Comparison of ENCODE assay signal across 13 cellular contexts in the genomic region with DNA sequence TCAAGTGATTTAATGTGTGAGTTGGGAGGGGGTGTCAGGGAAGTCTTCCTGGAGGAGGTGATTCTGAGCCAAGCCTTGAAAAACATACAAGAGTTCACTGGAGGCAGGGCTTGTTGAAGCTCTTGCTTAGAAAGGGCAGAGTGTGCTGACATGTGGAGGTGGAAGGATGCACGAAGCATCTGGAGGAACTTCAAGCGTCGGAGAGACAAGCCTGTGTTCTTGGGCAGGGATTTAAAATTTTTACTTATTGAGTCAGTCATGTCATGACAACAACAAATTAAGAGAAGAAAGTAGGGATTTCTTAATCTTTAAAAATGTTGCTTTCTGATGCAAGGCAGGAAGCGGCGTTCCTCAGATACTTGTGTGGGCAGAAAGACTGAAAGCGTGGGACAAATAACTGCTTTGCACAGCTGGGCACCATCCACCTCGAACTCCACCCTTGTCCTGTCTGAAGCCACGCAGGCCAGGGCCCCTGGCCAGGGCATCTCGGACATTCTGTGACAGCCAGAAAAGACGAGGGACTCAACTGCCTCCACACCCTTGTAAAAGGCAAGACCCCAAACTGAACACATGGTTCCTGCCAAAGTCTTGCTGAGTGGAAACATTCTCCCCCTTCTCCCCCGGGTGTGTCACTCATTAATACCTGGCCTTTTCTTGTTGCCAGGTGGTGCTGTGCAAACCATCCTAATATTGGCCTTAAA. TPM values are rescaled to one million over a fixed set of nuclear protein-coding genes. Genes with fewer than 3 reads are reported as not detected.
DNase-seq lines count a peak whose midpoint lies in the region; ATAC-seq and TF ChIP-seq lines count a peak whose summit lies in the region.
"Had no signal": no experiment of that assay in that cellular context is flagged by ENCODE, and none has a peak within 500 bp of the region (broad histone marks: within the 10 kb centered on the region; RNA-seq: fewer than 3 reads in every experiment).

No MANE protein-coding gene starts in this region.

- no peaks in the 10 kb centered on the region for H3K9me3 ChIP-seq in gastrocnemius medialis

- peak overlapping the region; percentile 49 to 61 (median 58) for H3K27ac ChIP-seq in gastrocnemius medialis
- H3K27ac ChIP-seq: C4-2B had no signal

- H3K4me1 ChIP-seq in gastrocnemius medialis = peaks cover 0 to 7% of the 10 kb centered on the region in 2 donors

- H3K4me3 ChIP-seq in WI38 (ENCODE audit: low read depth, low read length) (peak overlapping the region; percentile 20; the same call in 1 of the 2 replicates), gastrocnemius medialis (no peak overlapping the region)

- no peaks in the 10 kb centered on the region for H3K36me3 ChIP-seq in gastrocnemius medialis

- DNase-seq in AG09319 (ENCODE audit: extremely low read depth, low read depth) (peak; percentile 95), foreskin melanocyte (peak; percentile 20), gastrocnemius medialis (peak; percentile 36 to 83), NCI-H2171 (lab: John Stamatoyannopoulos, UW) (no peak)
- DNase-seq: effector CD8-positive, alpha-beta T cell; mesendoderm; stimulated activated CD4-positive, alpha-beta T cell treated with anti-CD3 and anti-CD28 coated beads, Interleukin-2, amount 100 ng/mL, for 24 hours had no signal

- in situ Hi-C loops in gastrocnemius medialis (cut with MboI; ENCODE audit: low sequenced_read_pairs in 4 of 4) = no loop called here

- intact Hi-C loops in gastrocnemius medialis (cut with DNase I; ENCODE audit: low total_unique reads) = no loop called here

- no peaks in the 10 kb centered on the region for H3K27me3 ChIP-seq in gastrocnemius medialis

- TF ChIP-seq POLR2A in gastrocnemius medialis (IDR thresholded peaks at IDR 0.05) = no peak

- ATAC-seq in gastrocnemius medialis = peak; percentile 70 to 79
- ATAC-seq in HG03342 (IDR thresholded peaks at IDR 0.05; ENCODE audit: unreplicated experiment) = no peak
- no peak for ATAC-seq in HG03457 (IDR thresholded peaks at IDR 0.05; ENCODE audit: unreplicated experiment)
- ATAC-seq in HG02970 (IDR thresholded peaks at IDR 0.05; ENCODE audit: low FRiP score, unreplicated experiment) = no peak

- TF ChIP-seq CTCF in AG09319 (IDR thresholded peaks at IDR 0.05; ENCODE audit: low read depth, low read length) (no peak), WI38 (IDR thresholded peaks at IDR 0.05; ENCODE audit: low read depth, low read length) (no peak), gastrocnemius medialis (IDR thresholded peaks at IDR 0.05 in 4 of 5, conservative IDR thresholded peaks at IDR 0.05 in 1 of 5) (no peak)

RNA-seq across cellular contexts. Expression of a gene that starts 6.9 kb away (rescaled TPM):
- total RNA-seq in gastrocnemius medialis = 1 to 10 TPM; 3.3 to 4.5 (median 4.3) TPM

RNA-seq across cellular contexts. Expression of a gene that starts 55.7 kb away (rescaled TPM):
- not detected for total RNA-seq in gastrocnemius medialis
- total RNA-seq: activated T-helper 2 cell treated with anti-CD3 and anti-CD28 coated beads, Interferon-gamma antibody, Interleukin-2, Interleukin-4, amounts not matched to agents 10 μg/mL and 5 μg/mL and 100 μg/mL, durations not matched to agents 14 hours and 24 hours and 36 hours had no signal

Comparison
In these comparisons a context has a peak if more than half of its experiments do, and no peak if none do; other contexts are left out.
1. ATAC-seq: peak in gastrocnemius medialis (2 of 2); none in HG03342 (single experiment), HG03457 (single experiment) and HG02970 (single experiment).